ENCODE assay signal across 11 cellular contexts in the genomic region with DNA sequence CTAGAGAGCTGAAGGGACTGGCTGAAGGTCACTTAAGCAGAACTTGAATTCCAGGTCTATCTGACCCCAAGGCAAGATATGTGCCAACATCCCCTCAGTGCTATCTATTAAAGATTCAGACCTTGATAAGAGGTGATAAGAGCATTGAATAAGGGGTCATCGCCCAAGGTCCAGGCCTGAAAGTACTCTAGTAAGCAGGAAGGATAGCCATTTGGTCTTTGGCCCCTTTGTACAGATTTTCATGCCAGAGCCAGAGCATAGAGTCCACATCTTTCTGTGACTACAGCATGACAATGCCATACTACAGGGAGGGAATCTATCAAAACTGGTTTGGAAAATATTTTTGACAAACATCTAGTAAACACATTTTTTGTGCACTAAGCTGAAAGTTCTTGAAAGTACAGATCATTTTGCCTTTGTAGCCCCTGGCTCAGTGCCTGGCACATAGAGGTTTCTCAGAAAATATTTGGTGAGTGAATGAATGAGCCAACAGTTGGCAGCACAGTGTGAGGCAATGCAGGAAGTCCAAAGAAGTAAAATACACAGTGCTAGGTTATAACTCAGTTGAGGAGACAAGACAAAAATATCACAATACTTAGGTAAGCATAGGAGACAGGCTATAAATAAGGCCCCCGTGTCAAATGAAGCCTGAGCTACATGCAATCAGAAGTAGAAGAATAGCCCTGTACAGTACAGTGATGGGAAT. TPM values are rescaled to one million over a fixed set of nuclear protein-coding genes. Genes with fewer than 3 reads are reported as not detected.
DNase-seq lines count a peak whose midpoint lies in the region; ATAC-seq and TF ChIP-seq lines count a peak whose summit lies in the region.
"Had no signal": no experiment of that assay in that cellular context is flagged by ENCODE, and none has a peak within 500 bp of the region (broad histone marks: within the 10 kb centered on the region; RNA-seq: fewer than 3 reads in every experiment).

No MANE protein-coding gene starts in this region.

- intact Hi-C loops in Calu3 (cut with micrococcal nuclease; ENCODE audit: unreplicated experiment): no loop called here

- peak overlapping the region; percentile 59 for H3K27ac ChIP-seq in osteoblast (ENCODE audit: low read depth, low read length)

- no peaks in the 10 kb centered on the region for H3K27me3 ChIP-seq in osteoblast (ENCODE audit: insufficient read depth, low read length)

- H3K79me2 ChIP-seq in osteoblast (ENCODE audit: insufficient read depth, low read length): no peaks in the 10 kb centered on the region

- H3K4me2 ChIP-seq in osteoblast (ENCODE audit: insufficient read depth, low read length): peak overlapping the region; percentile 25

- CTCF ChIA-PET in Calu3 (lab: Charles Lee): interaction anchor here (0.6 to 1.0 kb wide), 3 partner anchors 50 to 55 kb away, joined by 3 to 5 read pairs (median 3); no protein-coding TSS in a partner anchor
- CTCF ChIA-PET in activated CD4-positive, alpha-beta T cell treated with anti-CD3 and anti-CD28 coated beads, Interleukin-2, amount 10 ng/mL, durations not matched to agents 7 days and 5 days (lab: Charles Lee): interaction anchor here (0.7 to 1.5 kb wide), 6 partner anchors 8 to 54 kb away, joined by 3 to 5 read pairs (median 4); no protein-coding TSS in a partner anchor

- BruUV-seq in Calu3 (replicated peaks; lab: Mats Ljungman, UMichigan): no TSS peak

- no peak overlapping the region for H3K4me3 ChIP-seq in osteoblast (ENCODE audit: insufficient read depth, low read length)

- H2AFZ ChIP-seq in osteoblast (ENCODE audit: low read length): no peak overlapping the region

- POLR2A ChIA-PET in activated CD4-positive, alpha-beta T cell treated with anti-CD3 and anti-CD28 coated beads, Interleukin-2, amount 10 ng/mL, durations not matched to agents 7 days and 5 days (lab: Charles Lee): no interaction called here

- H3K27me3 Mint-ChIP-seq in Calu3 (ENCODE audit: unreplicated experiment): no peaks in the 10 kb centered on the region
- H3K27me3 Mint-ChIP-seq in activated CD4-positive, alpha-beta T cell treated with anti-CD3 and anti-CD28 coated beads, Interleukin-2, amount 10 ng/mL, durations not matched to agents 7 days and 5 days: peaks cover 11% of the 10 kb centered on the region
- no peaks in the 10 kb centered on the region for H3K27me3 Mint-ChIP-seq in endothelial cell (ENCODE audit: unreplicated experiment)

- H3K4me1 Mint-ChIP-seq in Calu3 (ENCODE audit: low read depth, unreplicated experiment) (peaks cover 21% of the 10 kb centered on the region), endothelial cell (ENCODE audit: unreplicated experiment) (no peaks in the 10 kb centered on the region)
- peaks cover 33% of the 10 kb centered on the region for H3K4me1 Mint-ChIP-seq in activated CD4-positive, alpha-beta T cell treated with anti-CD3 and anti-CD28 coated beads, Interleukin-2, amount 10 ng/mL, durations not matched to agents 7 days and 5 days

- H3K9me3 Mint-ChIP-seq in Calu3 (ENCODE audit: low read depth, unreplicated experiment) (no peaks in the 10 kb centered on the region), endothelial cell (ENCODE audit: unreplicated experiment) (no peaks in the 10 kb centered on the region)
- H3K9me3 Mint-ChIP-seq in activated CD4-positive, alpha-beta T cell treated with anti-CD3 and anti-CD28 coated beads, Interleukin-2, amount 10 ng/mL, durations not matched to agents 7 days and 5 days: no peaks in the 10 kb centered on the region

- TF ChIP-seq CTCF in Calu3 (IDR thresholded peaks at IDR 0.05; ENCODE audit: unreplicated experiment): no peak
- TF ChIP-seq CTCF in osteoblast (IDR thresholded peaks at IDR 0.05; ENCODE audit: extremely low read depth, low read depth, low read length): no peak
- TF ChIP-seq CTCF in endothelial cell (IDR thresholded peaks at IDR 0.05; ENCODE audit: unreplicated experiment): no peak

- H3K9me3 ChIP-seq in osteoblast (ENCODE audit: low read depth, low read length): no peaks in the 10 kb centered on the region

- H4K20me1 ChIP-seq in osteoblast (ENCODE audit: insufficient read depth, low read length): no peaks in the 10 kb centered on the region

- H3K36me3 Mint-ChIP-seq in Calu3 (ENCODE audit: insufficient read depth, unreplicated experiment) (no peaks in the 10 kb centered on the region), endothelial cell (ENCODE audit: low read depth, unreplicated experiment) (no peaks in the 10 kb centered on the region)
- peaks cover 3% of the 10 kb centered on the region for H3K36me3 Mint-ChIP-seq in activated CD4-positive, alpha-beta T cell treated with anti-CD3 and anti-CD28 coated beads, Interleukin-2, amount 10 ng/mL, durations not matched to agents 7 days and 5 days (ENCODE audit: low read depth)

- no peak for ATAC-seq in HG02870 (IDR thresholded peaks at IDR 0.05; ENCODE audit: unreplicated experiment)

- H3K4me3 Mint-ChIP-seq in Calu3 (ENCODE audit: low read depth, unreplicated experiment) (no peak overlapping the region), endothelial cell (ENCODE audit: unreplicated experiment) (no peak overlapping the region)
- no peak overlapping the region for H3K4me3 Mint-ChIP-seq in activated CD4-positive, alpha-beta T cell treated with anti-CD3 and anti-CD28 coated beads, Interleukin-2, amount 10 ng/mL, durations not matched to agents 7 days and 5 days

- H3K27ac Mint-ChIP-seq in Calu3 (ENCODE audit: unreplicated experiment): no peak overlapping the region
- no peak overlapping the region for H3K27ac Mint-ChIP-seq in activated CD4-positive, alpha-beta T cell treated with anti-CD3 and anti-CD28 coated beads, Interleukin-2, amount 10 ng/mL, durations not matched to agents 7 days and 5 days
- H3K27ac Mint-ChIP-seq in endothelial cell (ENCODE audit: unreplicated experiment): no peak overlapping the region

- H3K4me1 ChIP-seq in osteoblast (ENCODE audit: insufficient read depth, low read length): peaks cover 24% of the 10 kb centered on the region

- DNase-seq in Calu3 (peak; percentile 7), RPMI7951 (ENCODE audit: low read depth) (peak; percentile 39), fibroblast of gingiva (ENCODE audit: low read depth) (peak; percentile 91), osteoblast (ENCODE audit: insufficient read length, low spot score, missing footprints) (peak; percentile 73), HuH-7 (ENCODE audit: low spot score) (no peak), endothelial cell (ENCODE audit: low spot score) (no peak)
- no peak for DNase-seq in activated CD4-positive, alpha-beta T cell treated with anti-CD3 and anti-CD28 coated beads, Interleukin-2, amount 10 ng/mL, durations not matched to agents 7 days and 5 days
- DNase-seq: activated CD4-positive, alpha-beta T cell treated with anti-CD3 and anti-CD28 coated beads for 1 hour; NCI-H1436 treated with DMSO at 0.1 percent for 48 hours; nucleus accumbens had no signal

- H3K36me3 ChIP-seq in osteoblast (ENCODE audit: insufficient read depth, low read length): no peaks in the 10 kb centered on the region

RNA-seq across cellular contexts. Expression of gene RRAS2, which starts 15.1 kb away (rescaled TPM):
- 37.2 and 42.8 TPM in 2 replicates for total RNA-seq in Calu3 (2022)
- 34.9 and 41.1 TPM in 2 replicates for total RNA-seq in RPMI7951 (2014; rRNA removed; shearing (Covaris generic))
- 91.1 and 101 TPM in 2 replicates for total RNA-seq in osteoblast
- 10 to 100 TPM; 41.4 to 43.7 TPM for total RNA-seq in activated CD4-positive, alpha-beta T cell treated with anti-CD3 and anti-CD28 coated beads, Interleukin-2, amount 10 ng/mL, durations not matched to agents 7 days and 5 days
- total RNA-seq in endothelial cell (ENCODE audit: unreplicated experiment): 59.6 TPM

Comparison
In these comparisons a context has a peak if more than half of its experiments do, and no peak if none do; other contexts are left out.
1. DNase-seq: peak in Calu3 (single experiment), RPMI7951 (single experiment), fibroblast of gingiva (single experiment) and osteoblast (single experiment); none in activated CD4-positive, alpha-beta T cell treated with anti-CD3 and anti-CD28 coated beads, Interleukin-2, amount 10 ng/mL, durations not matched to agents 7 days and 5 days (single experiment), HuH-7 (single experiment) and endothelial cell (single experiment).